Comparison of ENCODE assay signal across 12 cellular contexts in genomic region chr11:117220999-117221774, GRCh38. TPM values are rescaled to one million over a fixed set of nuclear protein-coding genes. Genes with fewer than 3 reads are reported as not detected.
DNase-seq lines count a peak whose midpoint lies in the region; ATAC-seq and TF ChIP-seq lines count a peak whose summit lies in the region.
"Had no signal": no experiment of that assay in that cellular context is flagged by ENCODE, and none has a peak within 500 bp of the region (broad histone marks: within the 10 kb centered on the region; RNA-seq: fewer than 3 reads in every experiment).

No MANE protein-coding gene starts in this region.

- H3K9me3 ChIP-seq in T-helper 17 cell (ENCODE audit: control insufficient read depth, low read length, poor library complexity, severe bottlenecking) = no peaks in the 10 kb centered on the region

- no peak overlapping the region for H3K4me3 Mint-ChIP-seq in T-helper 17 cell
- no peak overlapping the region for H3K4me3 Mint-ChIP-seq in glutamatergic neuron (ENCODE audit: unreplicated experiment)
- H3K4me3 Mint-ChIP-seq: CD4-positive, alpha-beta T cell had no signal

- H3K36me3 ChIP-seq in rectal smooth muscle tissue (ENCODE audit: control insufficient read depth, insufficient read depth, low read length) = peaks cover 28% of the 10 kb centered on the region

- H3K27ac Mint-ChIP-seq in T-helper 17 cell = peak overlapping the region; percentile 80
- no peak overlapping the region for H3K27ac Mint-ChIP-seq in glutamatergic neuron (ENCODE audit: unreplicated experiment)
- H3K27ac Mint-ChIP-seq: CD4-positive, alpha-beta T cell had no signal

- H3K4me3 ChIP-seq in rectal smooth muscle tissue (ENCODE audit: low read length) = peak overlapping the region; percentile 2
- H3K4me3 ChIP-seq: SK-N-MC had no signal

- no peak for TF ChIP-seq CTCF in glutamatergic neuron (IDR thresholded peaks at IDR 0.05; ENCODE audit: partially characterized antibody, unreplicated experiment)

- H3K27me3 ChIP-seq in rectal smooth muscle tissue (ENCODE audit: control insufficient read depth, insufficient read depth, low read length) = no peaks in the 10 kb centered on the region

- ATAC-seq in T-helper 17 cell (no peak), Right ventricle myocardium superior (ENCODE audit: poor library complexity) (peak; percentile 67), HG02588 (IDR thresholded peaks at IDR 0.05; ENCODE audit: unreplicated experiment) (no peak)

- DNase-seq in DMS79 treated with DMSO at 0.1 percent for 48 hours (lab: John Stamatoyannopoulos, UW) = peak; percentile 90
- DNase-seq in T-helper 17 cell = no peak
- DNase-seq in Right ventricle myocardium superior = peak; percentile 69
- DNase-seq in glutamatergic neuron = no peak
- DNase-seq in NCI-H526 treated with DMSO at 0.1 percent for 48 hours (lab: John Stamatoyannopoulos, UW) = no peak
- DNase-seq in NCI-H748 (lab: John Stamatoyannopoulos, UW; ENCODE audit: unreplicated experiment) = no peak
- DNase-seq: CD4-positive, alpha-beta T cell; mesendoderm; NCI-H1694 treated with DMSO at 0.1 percent for 48 hours had no signal

- H3K4me1 Mint-ChIP-seq in T-helper 17 cell (peaks cover 10% of the 10 kb centered on the region), glutamatergic neuron (ENCODE audit: low read depth, unreplicated experiment) (peaks cover 9% of the 10 kb centered on the region)

- peaks cover 72% of the 10 kb centered on the region for H3K4me1 ChIP-seq in rectal smooth muscle tissue (ENCODE audit: control insufficient read depth, insufficient read depth, low read length)

- peak overlapping the region; percentile 99 for H3K27ac ChIP-seq in rectal smooth muscle tissue (ENCODE audit: low read depth, low read length)
- H3K27ac ChIP-seq: SK-N-MC had no signal

- no peaks in the 10 kb centered on the region for H3K9me3 Mint-ChIP-seq in glutamatergic neuron (ENCODE audit: unreplicated experiment)
- H3K9me3 Mint-ChIP-seq: CD4-positive, alpha-beta T cell had no signal

- H3K36me3 Mint-ChIP-seq in T-helper 17 cell (ENCODE audit: low read depth) (peaks cover 7% of the 10 kb centered on the region), glutamatergic neuron (ENCODE audit: unreplicated experiment) (no peaks in the 10 kb centered on the region)

- H3K9ac ChIP-seq in rectal smooth muscle tissue (ENCODE audit: low read length) = peak overlapping the region; percentile 51

- intact Hi-C loops in Right ventricle myocardium superior (cut with DNase I) = loop anchor here (5.0 to 10.0 kb wide), 2 partner anchors 39 to 426 kb away; partner anchors contain the start of gene APOA5

- no peaks in the 10 kb centered on the region for H3K27me3 Mint-ChIP-seq in T-helper 17 cell
- H3K27me3 Mint-ChIP-seq in glutamatergic neuron (ENCODE audit: unreplicated experiment) = peaks cover 2% of the 10 kb centered on the region
- H3K27me3 Mint-ChIP-seq: CD4-positive, alpha-beta T cell had no signal

RNA-seq across cellular contexts. Expression of gene PCSK7, which starts 10.7 kb away (rescaled TPM):
- total RNA-seq in T-helper 17 cell (100 to 1,000 TPM; 312 to 355 TPM), Right ventricle myocardium superior (22.3 TPM), glutamatergic neuron (ENCODE audit: unreplicated experiment) (109 TPM)

RNA-seq across cellular contexts. Expression of gene RNF214, which starts 11.3 kb away (rescaled TPM):
- 10 to 100 TPM; 20.1 to 24.4 TPM for total RNA-seq in T-helper 17 cell
- 19.8 TPM for total RNA-seq in Right ventricle myocardium superior
- total RNA-seq in glutamatergic neuron (ENCODE audit: unreplicated experiment) = 43.0 TPM

RNA-seq across cellular contexts. Expression of gene TAGLN, which starts 22.0 kb away (rescaled TPM):
- 1 to 10 TPM; 8.7 to 9.6 TPM for total RNA-seq in T-helper 17 cell
- 91.4 TPM for total RNA-seq in Right ventricle myocardium superior
- 6.1 TPM for total RNA-seq in glutamatergic neuron (ENCODE audit: unreplicated experiment)

RNA-seq across cellular contexts. Expression of gene SIDT2, which starts 42.6 kb away (rescaled TPM):
- total RNA-seq in T-helper 17 cell = 100 to 1,000 TPM; 106 to 118 TPM
- total RNA-seq in Right ventricle myocardium superior = 19.5 TPM
- total RNA-seq in glutamatergic neuron (ENCODE audit: unreplicated experiment) = 23.6 TPM

Comparison
In these comparisons a context has a peak if more than half of its experiments do, and no peak if none do; other contexts are left out.
1. DNase-seq: peak in DMS79 treated with DMSO at 0.1 percent for 48 hours (single experiment) and Right ventricle myocardium superior (single experiment); none in T-helper 17 cell (0 of 3), glutamatergic neuron (single experiment), NCI-H526 treated with DMSO at 0.1 percent for 48 hours (single experiment) and NCI-H748 (single experiment).